ENCODE assay signal across 18 cellular contexts in the genomic region with DNA sequence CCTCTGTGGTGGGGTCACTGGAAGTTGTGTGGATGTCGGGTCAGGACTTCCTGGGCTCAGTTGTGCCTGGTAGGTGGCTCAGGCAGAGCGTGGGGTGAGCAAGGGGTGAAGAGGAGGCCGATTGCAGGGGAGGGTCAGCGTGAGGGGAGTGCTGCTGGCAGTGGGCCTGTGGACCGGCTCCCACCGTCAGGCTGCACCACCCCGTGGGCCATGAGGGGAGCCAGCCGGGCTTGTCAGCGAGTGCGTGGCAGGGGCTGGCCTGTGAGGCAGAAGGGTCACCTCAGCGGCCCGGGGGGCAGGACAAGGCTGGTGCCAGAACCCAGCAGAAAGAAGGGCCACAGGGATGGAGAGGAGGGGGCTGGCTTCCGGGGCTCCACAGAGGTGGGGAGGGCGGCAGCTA. TPM values are rescaled to one million over a fixed set of nuclear protein-coding genes. Genes with fewer than 3 reads are reported as not detected.
"Had no signal": no experiment of that assay in that cellular context is flagged by ENCODE, and none has a peak within 500 bp of the region (broad histone marks: within the 10 kb centered on the region; RNA-seq: fewer than 3 reads in every experiment).

No MANE protein-coding gene starts in this region.

- H3K4me1 ChIP-seq: esophagus muscularis mucosa, left ventricle myocardium inferior had no signal

- H3K27ac ChIP-seq: esophagus muscularis mucosa, left ventricle myocardium inferior, suprapubic skin, upper lobe of left lung, WERI-Rb-1 had no signal

- H3K4me1 Mint-ChIP-seq: T-cell had no signal

- H3K27me3 Mint-ChIP-seq: naive thymus-derived CD4-positive, alpha-beta T cell; stimulated activated naive CD8-positive, alpha-beta T cell treated with anti-CD3 and anti-CD28 coated beads, Interleukin-15, Interleukin-2, amounts not matched to agents 100 ng/mL and 50 ng/mL, for 24 hours; T-cell had no signal

- H3K4me2 ChIP-seq: SK-N-SH had no signal

- H3K9me3 ChIP-seq: esophagus muscularis mucosa, left ventricle myocardium inferior, SK-N-SH, suprapubic skin, upper lobe of left lung had no signal

- H3K4me3 ChIP-seq: esophagus muscularis mucosa, left ventricle myocardium inferior, skin epidermis, suprapubic skin, upper lobe of left lung had no signal

- H3K9me3 Mint-ChIP-seq: stimulated activated naive CD8-positive, alpha-beta T cell treated with anti-CD3 and anti-CD28 coated beads, Interleukin-15, Interleukin-2, amounts not matched to agents 100 ng/mL and 50 ng/mL, for 24 hours; T-cell had no signal

- H3K27me3 ChIP-seq: esophagus muscularis mucosa, suprapubic skin, upper lobe of left lung had no signal

- H3K9ac ChIP-seq: SK-N-SH had no signal

- H3K4me3 Mint-ChIP-seq: activated CD8-positive, alpha-beta T cell treated with anti-CD3 and anti-CD28 coated beads, Interleukin-2, amount 10 ng/mL, durations not matched to agents 7 days and 5 days; naive thymus-derived CD4-positive, alpha-beta T cell; stimulated activated naive CD8-positive, alpha-beta T cell treated with anti-CD3 and anti-CD28 coated beads, Interleukin-15, Interleukin-2, amounts not matched to agents 100 ng/mL and 50 ng/mL, for 24 hours; T-cell had no signal

- DNase-seq: activated CD8-positive, alpha-beta T cell treated with anti-CD3 and anti-CD28 coated beads, Interleukin-2, amount 10 ng/mL, durations not matched to agents 7 days and 5 days; activated naive CD4-positive, alpha-beta T cell treated with Interleukin-2 at 50 U/mL for 16 hours; left ventricle myocardium inferior; naive thymus-derived CD4-positive, alpha-beta T cell; SK-N-SH; stimulated activated CD4-positive, alpha-beta T cell treated with anti-CD3 and anti-CD28 coated beads, Interleukin-4, amount 100 ng/mL, for 24 hours; T-cell; WERI-Rb-1 had no signal

- H3K27ac Mint-ChIP-seq: activated CD8-positive, alpha-beta T cell treated with anti-CD3 and anti-CD28 coated beads, Interleukin-2, amount 10 ng/mL, durations not matched to agents 7 days and 5 days had no signal

- ATAC-seq: activated CD8-positive, alpha-beta T cell treated with anti-CD3 and anti-CD28 coated beads, Interleukin-2, amount 10 ng/mL, durations not matched to agents 7 days and 5 days; naive thymus-derived CD4-positive, alpha-beta T cell; T-cell had no signal

- FAIRE-seq: astrocyte, bronchial epithelial cell had no signal

RNA-seq across cellular contexts. Expression of gene HSH2D, which starts 18.5 kb away (rescaled TPM):
- total RNA-seq: astrocyte had no signal
- polyA plus RNA-seq: SK-N-SH had no signal

RNA-seq across cellular contexts. Expression of gene CIB3, which starts 48.4 kb away (rescaled TPM):
- total RNA-seq: activated CD8-positive, alpha-beta T cell treated with anti-CD3 and anti-CD28 coated beads, Interleukin-2, amount 10 ng/mL, durations not matched to agents 7 days and 5 days; astrocyte; bronchial epithelial cell; esophagus muscularis mucosa; kidney epithelial cell; left ventricle myocardium inferior; mononuclear cell; naive thymus-derived CD4-positive, alpha-beta T cell; suprapubic skin; T-cell; upper lobe of left lung had no signal
- polyA plus RNA-seq: adipose tissue; naive thymus-derived CD4-positive, alpha-beta T cell; SK-N-SH had no signal
